ENCODE assay signal across 1 cellular context in the genomic region with DNA sequence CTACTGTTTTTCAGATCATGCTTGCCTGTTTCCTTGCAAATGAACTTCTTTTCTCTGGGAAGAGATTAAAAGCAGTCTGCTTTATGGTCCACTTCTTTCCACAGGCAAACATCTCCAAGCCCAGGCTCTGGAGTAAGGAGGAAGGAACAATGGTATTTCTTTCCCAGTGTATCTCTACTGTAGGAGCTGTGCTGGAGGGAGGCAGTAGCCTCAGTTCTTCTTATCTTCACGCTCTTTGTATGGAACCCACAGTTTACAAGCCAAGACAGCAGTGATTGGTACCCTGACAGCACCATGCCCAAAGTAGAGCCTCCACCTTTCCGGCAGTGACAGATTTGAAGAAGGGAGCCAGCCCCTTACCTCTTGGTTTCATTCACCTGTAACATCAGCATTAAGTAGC.
TF ChIP-seq lines count a peak whose summit lies in the region.

No MANE protein-coding gene starts in this region.

TF ChIP-seq in GM23338, 12 proteins besides CTCF, POLR2A, EP300 and RAD21 (continued from another document):
- TF ChIP-seq, protein P1, sequence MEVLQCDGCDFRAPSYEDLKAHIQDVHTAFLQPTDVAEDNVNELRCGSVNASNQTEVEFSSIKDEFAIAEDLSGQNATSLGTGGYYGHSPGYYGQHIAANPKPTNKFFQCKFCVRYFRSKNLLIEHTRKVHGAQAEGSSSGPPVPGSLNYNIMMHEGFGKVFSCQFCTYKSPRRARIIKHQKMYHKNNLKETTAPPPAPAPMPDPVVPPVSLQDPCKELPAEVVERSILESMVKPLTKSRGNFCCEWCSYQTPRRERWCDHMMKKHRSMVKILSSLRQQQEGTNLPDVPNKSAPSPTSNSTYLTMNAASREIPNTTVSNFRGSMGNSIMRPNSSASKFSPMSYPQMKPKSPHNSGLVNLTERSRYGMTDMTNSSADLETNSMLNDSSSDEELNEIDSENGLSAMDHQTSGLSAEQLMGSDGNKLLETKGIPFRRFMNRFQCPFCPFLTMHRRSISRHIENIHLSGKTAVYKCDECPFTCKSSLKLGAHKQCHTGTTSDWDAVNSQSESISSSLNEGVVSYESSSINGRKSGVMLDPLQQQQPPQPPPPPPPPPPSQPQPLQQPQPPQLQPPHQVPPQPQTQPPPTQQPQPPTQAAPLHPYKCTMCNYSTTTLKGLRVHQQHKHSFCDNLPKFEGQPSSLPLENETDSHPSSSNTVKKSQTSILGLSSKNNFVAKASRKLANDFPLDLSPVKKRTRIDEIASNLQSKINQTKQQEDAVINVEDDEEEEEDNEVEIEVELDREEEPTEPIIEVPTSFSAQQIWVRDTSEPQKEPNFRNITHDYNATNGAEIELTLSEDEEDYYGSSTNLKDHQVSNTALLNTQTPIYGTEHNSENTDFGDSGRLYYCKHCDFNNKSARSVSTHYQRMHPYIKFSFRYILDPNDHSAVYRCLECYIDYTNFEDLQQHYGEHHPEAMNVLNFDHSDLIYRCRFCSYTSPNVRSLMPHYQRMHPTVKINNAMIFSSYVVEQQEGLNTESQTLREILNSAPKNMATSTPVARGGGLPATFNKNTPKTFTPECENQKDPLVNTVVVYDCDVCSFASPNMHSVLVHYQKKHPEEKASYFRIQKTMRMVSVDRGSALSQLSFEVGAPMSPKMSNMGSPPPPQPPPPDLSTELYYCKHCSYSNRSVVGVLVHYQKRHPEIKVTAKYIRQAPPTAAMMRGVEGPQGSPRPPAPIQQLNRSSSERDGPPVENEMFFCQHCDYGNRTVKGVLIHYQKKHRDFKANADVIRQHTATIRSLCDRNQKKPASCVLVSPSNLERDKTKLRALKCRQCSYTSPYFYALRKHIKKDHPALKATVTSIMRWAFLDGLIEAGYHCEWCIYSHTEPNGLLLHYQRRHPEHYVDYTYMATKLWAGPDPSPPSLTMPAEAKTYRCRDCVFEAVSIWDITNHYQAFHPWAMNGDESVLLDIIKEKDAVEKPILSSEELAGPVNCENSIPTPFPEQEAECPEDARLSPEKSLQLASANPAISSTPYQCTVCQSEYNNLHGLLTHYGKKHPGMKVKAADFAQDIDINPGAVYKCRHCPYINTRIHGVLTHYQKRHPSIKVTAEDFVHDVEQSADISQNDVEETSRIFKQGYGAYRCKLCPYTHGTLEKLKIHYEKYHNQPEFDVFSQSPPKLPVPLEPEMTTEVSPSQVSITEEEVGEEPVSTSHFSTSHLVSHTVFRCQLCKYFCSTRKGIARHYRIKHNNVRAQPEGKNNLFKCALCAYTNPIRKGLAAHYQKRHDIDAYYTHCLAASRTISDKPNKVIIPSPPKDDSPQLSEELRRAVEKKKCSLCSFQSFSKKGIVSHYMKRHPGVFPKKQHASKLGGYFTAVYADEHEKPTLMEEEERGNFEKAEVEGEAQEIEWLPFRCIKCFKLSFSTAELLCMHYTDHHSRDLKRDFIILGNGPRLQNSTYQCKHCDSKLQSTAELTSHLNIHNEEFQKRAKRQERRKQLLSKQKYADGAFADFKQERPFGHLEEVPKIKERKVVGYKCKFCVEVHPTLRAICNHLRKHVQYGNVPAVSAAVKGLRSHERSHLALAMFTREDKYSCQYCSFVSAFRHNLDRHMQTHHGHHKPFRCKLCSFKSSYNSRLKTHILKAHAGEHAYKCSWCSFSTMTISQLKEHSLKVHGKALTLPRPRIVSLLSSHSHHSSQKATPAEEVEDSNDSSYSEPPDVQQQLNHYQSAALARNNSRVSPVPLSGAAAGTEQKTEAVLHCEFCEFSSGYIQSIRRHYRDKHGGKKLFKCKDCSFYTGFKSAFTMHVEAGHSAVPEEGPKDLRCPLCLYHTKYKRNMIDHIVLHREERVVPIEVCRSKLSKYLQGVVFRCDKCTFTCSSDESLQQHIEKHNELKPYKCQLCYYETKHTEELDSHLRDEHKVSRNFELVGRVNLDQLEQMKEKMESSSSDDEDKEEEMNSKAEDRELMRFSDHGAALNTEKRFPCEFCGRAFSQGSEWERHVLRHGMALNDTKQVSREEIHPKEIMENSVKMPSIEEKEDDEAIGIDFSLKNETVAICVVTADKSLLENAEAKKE (CRISPR knock-in tag; IDR thresholded peaks at IDR 0.05) = no peak
- TF ChIP-seq JUNB (IDR thresholded peaks at IDR 0.05; ENCODE audit: unreplicated experiment) (no peak), POLR2AphosphoS5 (IDR thresholded peaks at IDR 0.05; ENCODE audit: low read depth) (no peak), NANOG (IDR thresholded peaks at IDR 0.05; ENCODE audit: borderline replicate concordance) (no peak), ZNF114 (CRISPR knock-in tag; IDR thresholded peaks at IDR 0.05) (no peak), ZNF331 (CRISPR knock-in tag; IDR thresholded peaks at IDR 0.05; ENCODE audit: low read depth) (no peak), CREB1 (CRISPR knock-in tag; IDR thresholded peaks at IDR 0.05; ENCODE audit: low read depth) (no peak), EZH2phosphoT487 (IDR thresholded peaks at IDR 0.05; ENCODE audit: unreplicated experiment) (no peak)
- TF ChIP-seq, protein P2, sequence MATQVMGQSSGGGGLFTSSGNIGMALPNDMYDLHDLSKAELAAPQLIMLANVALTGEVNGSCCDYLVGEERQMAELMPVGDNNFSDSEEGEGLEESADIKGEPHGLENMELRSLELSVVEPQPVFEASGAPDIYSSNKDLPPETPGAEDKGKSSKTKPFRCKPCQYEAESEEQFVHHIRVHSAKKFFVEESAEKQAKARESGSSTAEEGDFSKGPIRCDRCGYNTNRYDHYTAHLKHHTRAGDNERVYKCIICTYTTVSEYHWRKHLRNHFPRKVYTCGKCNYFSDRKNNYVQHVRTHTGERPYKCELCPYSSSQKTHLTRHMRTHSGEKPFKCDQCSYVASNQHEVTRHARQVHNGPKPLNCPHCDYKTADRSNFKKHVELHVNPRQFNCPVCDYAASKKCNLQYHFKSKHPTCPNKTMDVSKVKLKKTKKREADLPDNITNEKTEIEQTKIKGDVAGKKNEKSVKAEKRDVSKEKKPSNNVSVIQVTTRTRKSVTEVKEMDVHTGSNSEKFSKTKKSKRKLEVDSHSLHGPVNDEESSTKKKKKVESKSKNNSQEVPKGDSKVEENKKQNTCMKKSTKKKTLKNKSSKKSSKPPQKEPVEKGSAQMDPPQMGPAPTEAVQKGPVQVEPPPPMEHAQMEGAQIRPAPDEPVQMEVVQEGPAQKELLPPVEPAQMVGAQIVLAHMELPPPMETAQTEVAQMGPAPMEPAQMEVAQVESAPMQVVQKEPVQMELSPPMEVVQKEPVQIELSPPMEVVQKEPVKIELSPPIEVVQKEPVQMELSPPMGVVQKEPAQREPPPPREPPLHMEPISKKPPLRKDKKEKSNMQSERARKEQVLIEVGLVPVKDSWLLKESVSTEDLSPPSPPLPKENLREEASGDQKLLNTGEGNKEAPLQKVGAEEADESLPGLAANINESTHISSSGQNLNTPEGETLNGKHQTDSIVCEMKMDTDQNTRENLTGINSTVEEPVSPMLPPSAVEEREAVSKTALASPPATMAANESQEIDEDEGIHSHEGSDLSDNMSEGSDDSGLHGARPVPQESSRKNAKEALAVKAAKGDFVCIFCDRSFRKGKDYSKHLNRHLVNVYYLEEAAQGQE (IDR thresholded peaks at IDR 0.05; ENCODE audit: unreplicated experiment) = no peak
- TF ChIP-seq, protein P3, sequence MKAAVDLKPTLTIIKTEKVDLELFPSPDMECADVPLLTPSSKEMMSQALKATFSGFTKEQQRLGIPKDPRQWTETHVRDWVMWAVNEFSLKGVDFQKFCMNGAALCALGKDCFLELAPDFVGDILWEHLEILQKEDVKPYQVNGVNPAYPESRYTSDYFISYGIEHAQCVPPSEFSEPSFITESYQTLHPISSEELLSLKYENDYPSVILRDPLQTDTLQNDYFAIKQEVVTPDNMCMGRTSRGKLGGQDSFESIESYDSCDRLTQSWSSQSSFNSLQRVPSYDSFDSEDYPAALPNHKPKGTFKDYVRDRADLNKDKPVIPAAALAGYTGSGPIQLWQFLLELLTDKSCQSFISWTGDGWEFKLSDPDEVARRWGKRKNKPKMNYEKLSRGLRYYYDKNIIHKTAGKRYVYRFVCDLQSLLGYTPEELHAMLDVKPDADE (IDR thresholded peaks at IDR 0.05) = no peak
TF ChIP-seq in GM23338: peak in this region for 0.
